In genomic region chr17:42251115-42251514, GRCh38 we compare ENCODE assay signal across 12 cellular contexts. TPM values are rescaled to one million over a fixed set of nuclear protein-coding genes. Genes with fewer than 3 reads are reported as not detected.
A peak's percentile ranks its signal among the peaks of the same experiment; 100 is the strongest.
DNase-seq lines count a peak whose midpoint lies in the region; ATAC-seq and TF ChIP-seq lines count a peak whose summit lies in the region.
"Had no signal": no experiment of that assay in that cellular context is flagged by ENCODE, and none has a peak within 500 bp of the region (broad histone marks: within the 10 kb centered on the region; RNA-seq: fewer than 3 reads in every experiment).

No MANE protein-coding gene starts in this region.

- no TSS peak for BruUV-seq in MCF 10A (replicated peaks; lab: Mats Ljungman, UMichigan)

- no peak overlapping the region for H3K4me3 Mint-ChIP-seq in MCF 10A (ENCODE audit: unreplicated experiment)
- H3K4me3 Mint-ChIP-seq in T-helper 17 cell, result no peak overlapping the region

- TF ChIP-seq CTCF in MCF 10A (IDR thresholded peaks at IDR 0.05; ENCODE audit: unreplicated experiment) (peak; percentile 14), breast epithelium (IDR thresholded peaks at IDR 0.05) (no peak), fibroblast of pulmonary artery (IDR thresholded peaks at IDR 0.05; ENCODE audit: low read length, missing control alignments) (peak; percentile 54), upper lobe of left lung (IDR thresholded peaks at IDR 0.05) (peak in 2 of 6 experiments; percentile 19 to 32)

- no peak overlapping the region for H3K27ac Mint-ChIP-seq in MCF 10A (ENCODE audit: low read depth, unreplicated experiment)
- H3K27ac Mint-ChIP-seq in T-helper 17 cell, result peak overlapping the region; percentile 97

- TF ChIP-seq POLR2A in breast epithelium (IDR thresholded peaks at IDR 0.05) (no peak), upper lobe of left lung (IDR thresholded peaks at IDR 0.05) (no peak)

- no peak overlapping the region for H3K27ac ChIP-seq in breast epithelium
- peak overlapping the region; percentile 90 to 96 (median 92) for H3K27ac ChIP-seq in upper lobe of left lung

- DNase-seq in MCF 10A (ENCODE audit: unreplicated experiment), result peak; percentile 54
- DNase-seq in breast epithelium (ENCODE audit: low spot score in 2 of 2), result no peak
- DNase-seq in T-helper 17 cell, result no peak
- peak; percentile 68 for DNase-seq in fibroblast of pulmonary artery (ENCODE audit: low read depth)
- DNase-seq in upper lobe of left lung, result no peak
- DNase-seq in NCI-H2227 treated with DMSO at 0.1 percent for 48 hours (lab: John Stamatoyannopoulos, UW), result no peak
- no peak for DNase-seq in NCI-H524 treated with DMSO at 0.1 percent for 48 hours (lab: John Stamatoyannopoulos, UW)
- DNase-seq: activated CD4-positive, alpha-beta T cell treated with anti-CD3 and anti-CD28 coated beads, Interleukin-2, amount 50 U/mL, for 4 hours; DMS79 treated with DMSO at 0.1 percent for 48 hours; hypothalamus; NCI-H1694 treated with DMSO at 0.1 percent for 48 hours had no signal

- peaks cover 7% of the 10 kb centered on the region for H3K9me3 Mint-ChIP-seq in MCF 10A (ENCODE audit: unreplicated experiment)

- H3K36me3 ChIP-seq in breast epithelium (no peaks in the 10 kb centered on the region), upper lobe of left lung (no peaks in the 10 kb centered on the region)

- CTCF ChIA-PET in MCF 10A (lab: Yijun Ruan, JAX), result interaction anchor here (0.5 to 0.7 kb wide), 2 partner anchors 21 to 32 kb away, joined by 3 read pairs; no protein-coding TSS in a partner anchor

- no peaks in the 10 kb centered on the region for H3K9me3 ChIP-seq in breast epithelium
- H3K9me3 ChIP-seq in T-helper 17 cell (ENCODE audit: control insufficient read depth, low read length, poor library complexity, severe bottlenecking), result no peaks in the 10 kb centered on the region
- H3K9me3 ChIP-seq in upper lobe of left lung, result no peaks in the 10 kb centered on the region

- H3K4me1 ChIP-seq in breast epithelium (no peaks in the 10 kb centered on the region), upper lobe of left lung (peaks cover 25 to 66% (median 49%) of the 10 kb centered on the region in 4 donors)

- POLR2A ChIA-PET in MCF 10A (lab: Yijun Ruan, JAX), result interaction anchor here (0.5 to 1.7 kb wide), 3 partner anchors 24 to 322 kb away, joined by 3 to 4 read pairs (median 3); no protein-coding TSS in a partner anchor

- no peaks in the 10 kb centered on the region for H3K27me3 ChIP-seq in breast epithelium
- no peaks in the 10 kb centered on the region for H3K27me3 ChIP-seq in upper lobe of left lung

- H3K4me1 Mint-ChIP-seq in MCF 10A (ENCODE audit: insufficient read depth, unreplicated experiment) (peaks cover 26% of the 10 kb centered on the region), T-helper 17 cell (peaks cover 57% of the 10 kb centered on the region)

- H3K27me3 Mint-ChIP-seq in MCF 10A (ENCODE audit: insufficient read depth, unreplicated experiment) (no peaks in the 10 kb centered on the region), T-helper 17 cell (no peaks in the 10 kb centered on the region)

- no peak for TF ChIP-seq EP300 in upper lobe of left lung (IDR thresholded peaks at IDR 0.05)

- H3K36me3 Mint-ChIP-seq in MCF 10A (ENCODE audit: insufficient read depth, unreplicated experiment), result no peaks in the 10 kb centered on the region
- H3K36me3 Mint-ChIP-seq in T-helper 17 cell (ENCODE audit: low read depth), result peaks cover 5% of the 10 kb centered on the region

- WGBS in upper lobe of left lung, 2 donors, result 41 to 59% methylated on average over 2 of the region's 2 CpGs

- intact Hi-C loops in MCF 10A (cut with micrococcal nuclease), result no loop called here
- intact Hi-C loops in breast epithelium (cut with DNase I; ENCODE audit: low total_unique reads), result no loop called here

- no peak for ATAC-seq in T-helper 17 cell
- no peak for ATAC-seq in upper lobe of left lung (ENCODE audit: low FRiP score in 2 of 2)
- no peak for ATAC-seq in HG03280 (IDR thresholded peaks at IDR 0.05; ENCODE audit: unreplicated experiment)

- H3K4me3 ChIP-seq in breast epithelium (no peak overlapping the region), fibroblast of pulmonary artery (replicated peaks; ENCODE audit: low read depth, low read length) (no peak overlapping the region), upper lobe of left lung (no peak overlapping the region)

RNA-seq across cellular contexts. Expression of gene STAT5B, which starts 25.1 kb away (rescaled TPM):
- total RNA-seq in MCF 10A (2022) (29.8 and 32.6 TPM in 2 replicates), breast epithelium (100 to 1,000 TPM in 2 of 3 donors, 10 to 100 TPM in 1; 97.2 to 130 (median 101) TPM), T-helper 17 cell (100 to 1,000 TPM; 202 to 225 TPM), upper lobe of left lung (100 to 1,000 TPM in 1 of 6 donors, 10 to 100 TPM in 5; 48.6 to 115 (median 66.3) TPM)

RNA-seq across cellular contexts. Expression of gene STAT5A, which starts 37.2 kb away (rescaled TPM):
- total RNA-seq in MCF 10A (2022) (1.0 and 1.7 TPM in 2 replicates), breast epithelium (100 to 1,000 TPM in 1 of 3 donors, 10 to 100 TPM in 2; 72.8 to 363 (median 78.9) TPM), T-helper 17 cell (100 to 1,000 TPM; 153 to 177 TPM), upper lobe of left lung (100 to 1,000 TPM in 1 of 6 donors, 10 to 100 TPM in 5; 33.7 to 119 (median 70.3) TPM)

RNA-seq across cellular contexts. Expression of gene GHDC, which starts 56.8 kb away (rescaled TPM):
- total RNA-seq in MCF 10A (2022), result 6.8 and 8.9 TPM in 2 replicates
- total RNA-seq in breast epithelium, result 10 to 100 TPM; 29.1 to 53.0 (median 33.1) TPM
- 10 to 100 TPM; 12.4 to 13.5 TPM for total RNA-seq in T-helper 17 cell
- 10 to 100 TPM; 24.3 to 40.9 (median 33.0) TPM for total RNA-seq in upper lobe of left lung

Comparison
In these comparisons a context has a peak if more than half of its experiments do, and no peak if none do; other contexts are left out.
1. DNase-seq: peak in MCF 10A (single experiment) and fibroblast of pulmonary artery (single experiment); none in breast epithelium (0 of 2), T-helper 17 cell (0 of 3), upper lobe of left lung (0 of 2), NCI-H2227 treated with DMSO at 0.1 percent for 48 hours (single experiment) and NCI-H524 treated with DMSO at 0.1 percent for 48 hours (single experiment).
2. CTCF ChIP-seq: peak in MCF 10A (single experiment) and fibroblast of pulmonary artery (single experiment); none in breast epithelium (0 of 3).
3. RNA of gene STAT5A, which starts 37.2 kb away (total RNA-seq): 153 to 177 TPM in T-helper 17 cell, 72.8 to 363 TPM in breast epithelium and 33.7 to 119 TPM in upper lobe of left lung; 1.0 to 1.7 TPM in MCF 10A; every median in the first group is over 10 times any median in the second.
4. H3K27ac ChIP-seq: peak in upper lobe of left lung (4 of 4); none in breast epithelium (0 of 2).